13 cellular contexts compared by ENCODE assay signal in genomic region chr16:84562174-84562815, GRCh38. TPM values are rescaled to one million over a fixed set of nuclear protein-coding genes. Genes with fewer than 3 reads are reported as not detected.
A peak's percentile ranks its signal among the peaks of the same experiment; 100 is the strongest.
DNase-seq lines count a peak whose midpoint lies in the region; ATAC-seq, FAIRE-seq and TF ChIP-seq lines count a peak whose summit lies in the region.
"Had no signal": no experiment of that assay in that cellular context is flagged by ENCODE, and none has a peak within 500 bp of the region (broad histone marks: within the 10 kb centered on the region; RNA-seq: fewer than 3 reads in every experiment).

No MANE protein-coding gene starts in this region.

- DNase-seq in CD4-positive, CD25-positive, alpha-beta regulatory T cell, result no peak
- DNase-seq in GM19239 (ENCODE audit: insufficient read length, low spot score) (no peak), H1 (ENCODE audit: low read depth in 1 of 2, low spot score in 2 of 2) (no peak), GM03348 (ENCODE audit: low spot score) (no peak), dermis blood vessel endothelial cell (no peak), natural killer cell (no peak)
- DNase-seq in CD4-positive, alpha-beta T cell, result no peak
- DNase-seq: AML-193, GOT3, NCI-H1694, T-helper 9 cell had no signal

- H2AFZ ChIP-seq in H1 (ENCODE audit: low read length), result no peak overlapping the region

- no peak overlapping the region for H2BK120ac ChIP-seq in H1 (replicated peaks; ENCODE audit: low read depth, low read length)

- POLR2A ChIA-PET in H1 (lab: Charles Lee; ENCODE audit: partially characterized antibody), result interaction anchor here (1.3 to 2.2 kb wide), 4 partner anchors 27 to 48 kb away, joined by 3 to 8 read pairs (median 6); no protein-coding TSS in a partner anchor
- POLR2A ChIA-PET in CD4-positive, alpha-beta T cell (lab: Charles Lee), result no interaction called here

- no peak overlapping the region for H3K14ac ChIP-seq in H1 (ENCODE audit: insufficient read length)

- no peak overlapping the region for H3K27ac ChIP-seq in CD4-positive, CD25-positive, alpha-beta regulatory T cell (ENCODE audit: insufficient read depth, low read length, poor library complexity, severe bottlenecking)
- no peak overlapping the region for H3K27ac ChIP-seq in H1 (ENCODE audit: low read depth, low read length)
- no peak overlapping the region for H3K27ac ChIP-seq in CD4-positive, alpha-beta T cell (ENCODE audit: low read depth, low read length)
- H3K27ac ChIP-seq: body of pancreas had no signal

- no peaks in the 10 kb centered on the region for H3K79me2 ChIP-seq in H1 (ENCODE audit: control insufficient read depth in 1 of 2, insufficient read depth in 2 of 2, low read length in 2 of 2)

- no peak overlapping the region for H3K56ac ChIP-seq in H1 (replicated peaks; ENCODE audit: insufficient read length, low read depth, low read length)

- no peak overlapping the region; the same call in 1 of the 2 replicates for H4K8ac ChIP-seq in H1 (ENCODE audit: extremely low read depth, insufficient read depth, low read length)

- H3K36me3 Mint-ChIP-seq in CD4-positive, CD25-positive, alpha-beta regulatory T cell, result peaks cover 24% of the 10 kb centered on the region
- no peaks in the 10 kb centered on the region for H3K36me3 Mint-ChIP-seq in natural killer cell
- peaks cover 44% of the 10 kb centered on the region for H3K36me3 Mint-ChIP-seq in CD4-positive, alpha-beta T cell (ENCODE audit: low read depth)

- WGBS in H1 (ENCODE audit: extremely low coverage in 1 of 2, insufficient coverage in 1 of 2, insufficient read length in 1 of 2, insufficient replicate concordance in 2 of 2, low coverage in 1 of 2, low lambda C conversion rate in 2 of 2, missing lambda C conversion rate in 1 of 2), 2 experiments, result 92% methylated on average over 16 of the region's 16 CpGs; no CpG with 5 or more reads in 1 of the 2 experiments

- no peak overlapping the region; a peak in 1 of 4 replicates for H3K4me2 ChIP-seq in H1 (ENCODE audit: insufficient read depth in 1 of 2, low read depth in 2 of 2, low read length in 2 of 2)

- no peaks in the 10 kb centered on the region for H3K27me3 Mint-ChIP-seq in CD4-positive, CD25-positive, alpha-beta regulatory T cell
- H3K27me3 Mint-ChIP-seq in natural killer cell (ENCODE audit: low read depth in 2 of 2), result no peaks in the 10 kb centered on the region
- no peaks in the 10 kb centered on the region for H3K27me3 Mint-ChIP-seq in CD4-positive, alpha-beta T cell

- H3K79me1 ChIP-seq in H1 (ENCODE audit: low read depth, low read length), result no peaks in the 10 kb centered on the region; the same call in 1 of the 2 replicates

- H4K20me1 ChIP-seq in H1 (replicated peaks in 1 of 2; ENCODE audit: control insufficient read depth in 1 of 2, insufficient read depth in 2 of 2, low read length in 2 of 2), result no peaks in the 10 kb centered on the region

- TF ChIP-seq CTCF in H1 (IDR thresholded peaks at IDR 0.05; ENCODE audit: control extremely low read depth in 1 of 3, insufficient read depth in 1 of 3, low read depth in 1 of 3, low read length in 3 of 3) (no peak), natural killer cell (IDR thresholded peaks at IDR 0.05) (no peak)
- no peak for TF ChIP-seq CTCF in CD4-positive, alpha-beta T cell (IDR thresholded peaks at IDR 0.05)

- no peak for TF ChIP-seq EP300 in H1 (IDR thresholded peaks at IDR 0.05; ENCODE audit: borderline replicate concordance in 1 of 2, low read depth in 2 of 2, low read length in 2 of 2)

- H3K9me3 Mint-ChIP-seq in CD4-positive, CD25-positive, alpha-beta regulatory T cell, result peaks cover 0 to 1% (median 0%) of the 10 kb centered on the region in 7 donors
- H3K9me3 Mint-ChIP-seq in natural killer cell, result no peaks in the 10 kb centered on the region
- no peaks in the 10 kb centered on the region for H3K9me3 Mint-ChIP-seq in CD4-positive, alpha-beta T cell

- no peaks in the 10 kb centered on the region for H3K4me1 ChIP-seq in CD4-positive, CD25-positive, alpha-beta regulatory T cell (ENCODE audit: control insufficient read depth, insufficient read depth, low read length, poor library complexity, severe bottlenecking)
- H3K4me1 ChIP-seq in H1 (replicated peaks in 1 of 4; ENCODE audit: control insufficient read depth in 3 of 4, insufficient read depth in 4 of 4, low read length in 3 of 4), result peaks cover 13 to 39% (median 28%) of the 10 kb centered on the region in 4 experiments
- H3K4me1 ChIP-seq: body of pancreas had no signal

- peak overlapping the region; percentile 85 for H4K91ac ChIP-seq in H1 (replicated peaks; ENCODE audit: insufficient read length, low read length)

- H2BK12ac ChIP-seq in H1 (ENCODE audit: low read depth, low read length), result peak overlapping the region; percentile 77; the same call in 1 of the 2 replicates

- no peaks in the 10 kb centered on the region for H3K9me3 ChIP-seq in CD4-positive, CD25-positive, alpha-beta regulatory T cell (ENCODE audit: control insufficient read depth in 2 of 2, low read length in 2 of 2)
- H3K9me3 ChIP-seq in H1 (ENCODE audit: insufficient read depth in 2 of 2, low read depth in 1 of 2, low read length in 1 of 2), result no peaks in the 10 kb centered on the region
- no peaks in the 10 kb centered on the region for H3K9me3 ChIP-seq in CD4-positive, alpha-beta T cell (ENCODE audit: control insufficient read depth, low read length)
- H3K9me3 ChIP-seq: body of pancreas had no signal

- H2BK20ac ChIP-seq in H1 (ENCODE audit: low read length), result peak overlapping the region; percentile 0; the same call in 1 of the 2 replicates

- H3K4me3 ChIP-seq in CD4-positive, CD25-positive, alpha-beta regulatory T cell (ENCODE audit: low read depth, low read length), result no peak overlapping the region
- no peak overlapping the region; a peak in 1 of 8 replicates for H3K4me3 ChIP-seq in H1 (ENCODE audit: extremely low read depth in 1 of 4, insufficient read depth in 2 of 4, low read depth in 3 of 4, low read length in 4 of 4)
- H3K4me3 ChIP-seq: body of pancreas had no signal

- no peak overlapping the region for H3K4ac ChIP-seq in H1 (replicated peaks; ENCODE audit: insufficient read length, low read depth, low read length)

- peak; percentile 22 to 35 for ATAC-seq in CD4-positive, CD25-positive, alpha-beta regulatory T cell (ENCODE audit: low read depth in 2 of 2)
- ATAC-seq in HG03108 (IDR thresholded peaks at IDR 0.05; ENCODE audit: unreplicated experiment) (peak; percentile 58), natural killer cell (no peak)
- no peak for ATAC-seq in CD4-positive, alpha-beta T cell (ENCODE audit: poor library complexity)
- ATAC-seq: body of pancreas had no signal

- H3K9ac ChIP-seq in H1 (replicated peaks in 1 of 4; ENCODE audit: extremely low read depth in 1 of 4, low read depth in 3 of 4, low read length in 3 of 4), result no peak overlapping the region

- no peak overlapping the region for H2AK5ac ChIP-seq in H1 (ENCODE audit: low read depth, low read length)

- no peak for TF ChIP-seq POLR2A in H1 (IDR thresholded peaks at IDR 0.05; ENCODE audit: control extremely low read depth in 1 of 2, low read depth in 2 of 2, low read length in 2 of 2)

- peaks cover 5 to 9% (median 6%) of the 10 kb centered on the region in 4 donors for H3K4me1 Mint-ChIP-seq in CD4-positive, CD25-positive, alpha-beta regulatory T cell
- H3K4me1 Mint-ChIP-seq in natural killer cell, result no peaks in the 10 kb centered on the region
- H3K4me1 Mint-ChIP-seq in CD4-positive, alpha-beta T cell (ENCODE audit: low read depth), result no peaks in the 10 kb centered on the region

- no peak overlapping the region for H3K18ac ChIP-seq in H1 (ENCODE audit: extremely low read depth, low read length)

- no peak overlapping the region for H2BK15ac ChIP-seq in H1 (ENCODE audit: low read length)

- no peaks in the 10 kb centered on the region for H3K23me2 ChIP-seq in H1 (ENCODE audit: low read depth, low read length)

- H3K23ac ChIP-seq in H1 (ENCODE audit: insufficient read length), result no peak overlapping the region

- no peak overlapping the region for H4K5ac ChIP-seq in H1 (ENCODE audit: insufficient read length, low read depth, low read length)

- no peaks in the 10 kb centered on the region for H3K27me3 ChIP-seq in CD4-positive, CD25-positive, alpha-beta regulatory T cell (ENCODE audit: control insufficient read depth, insufficient read depth, low read length)
- no peaks in the 10 kb centered on the region for H3K27me3 ChIP-seq in H1 (replicated peaks in 1 of 4; ENCODE audit: control insufficient read depth in 3 of 4, extremely low read depth in 1 of 4, insufficient read depth in 3 of 4, low read length in 3 of 4)
- no peaks in the 10 kb centered on the region for H3K27me3 ChIP-seq in CD4-positive, alpha-beta T cell (ENCODE audit: control insufficient read depth, insufficient read depth, low read length)
- H3K27me3 ChIP-seq: body of pancreas had no signal

- H3K27ac Mint-ChIP-seq in CD4-positive, CD25-positive, alpha-beta regulatory T cell, result peak overlapping the region in 1 of 3 donors; percentile 43
- no peak overlapping the region for H3K27ac Mint-ChIP-seq in natural killer cell
- no peak overlapping the region for H3K27ac Mint-ChIP-seq in CD4-positive, alpha-beta T cell

- intact Hi-C loops in natural killer cell (cut with micrococcal nuclease), result no loop called here
- intact Hi-C loops in CD4-positive, alpha-beta T cell (cut with DNase I, micrococcal nuclease), result loop anchor here in 1 of 2 experiments (10.0 kb wide), 1 partner anchor 47 kb away; no protein-coding TSS in a partner anchor

- no peak overlapping the region for H3K4me3 Mint-ChIP-seq in CD4-positive, CD25-positive, alpha-beta regulatory T cell
- no peak overlapping the region for H3K4me3 Mint-ChIP-seq in natural killer cell
- no peak overlapping the region for H3K4me3 Mint-ChIP-seq in CD4-positive, alpha-beta T cell

- H2BK5ac ChIP-seq in H1 (ENCODE audit: low read depth, low read length), result peak overlapping the region; percentile 4; the same call in 1 of the 2 replicates

- H3K36me3 ChIP-seq in CD4-positive, CD25-positive, alpha-beta regulatory T cell (ENCODE audit: control insufficient read depth, insufficient read depth, low read length), result peaks cover 43% of the 10 kb centered on the region
- H3K36me3 ChIP-seq in H1 (ENCODE audit: control insufficient read depth in 2 of 4, insufficient read depth in 4 of 4, low read length in 3 of 4), result peaks cover 0 to 7% (median 0%) of the 10 kb centered on the region in 4 experiments; a peak in 2 of 8 replicates

- CTCF ChIA-PET in H1 (lab: Charles Lee; ENCODE audit: partially characterized antibody), result interaction anchor here (0.7 to 6.1 kb wide), 9 partner anchors 8 to 61 kb away, joined by 3 to 46 read pairs (median 4); no protein-coding TSS in a partner anchor
- CTCF ChIA-PET in CD4-positive, alpha-beta T cell (lab: Charles Lee), result interaction anchor here (1.2 to 1.4 kb wide), 2 partner anchors 11 to 39 kb away, joined by 3 read pairs; no protein-coding TSS in a partner anchor

- FAIRE-seq in GM19239 (lab: Jason Lieb, UNC) (peak; percentile 45), H1 (lab: Jason Lieb, UNC) (no peak)

- no peak for TF ChIP-seq RAD21 in H1 (IDR thresholded peaks at IDR 0.05 in 1 of 2, conservative IDR thresholded peaks at IDR 0.05 in 1 of 2; ENCODE audit: low read depth in 2 of 2, low read length in 2 of 2)

RNA-seq across cellular contexts. Expression of gene COTL1, which starts 55.6 kb away (rescaled TPM):
- 353 TPM for total RNA-seq in CD4-positive, CD25-positive, alpha-beta regulatory T cell
- polyA plus RNA-seq in CD4-positive, CD25-positive, alpha-beta regulatory T cell, result 100 to 1,000 TPM; 450 to 761 (median 584) TPM
- 183 TPM in 2 replicates for total RNA-seq in H1 (2021; fragmentation: NEBNext Ultra II Directional; extraction: Animal tissue kit (Norgen Biotek cat#: 25700))
- 59.2 and 89.0 TPM in 2 replicates for polyA plus RNA-seq in H1 (2011; rRNA removed)
- 69.0 TPM for polyA plus RNA-seq in H1 (2011; cell fraction: cytosol; rRNA removed)
- polyA plus RNA-seq in H1 (2011; cell fraction: nucleus; rRNA removed), result 66.9 TPM
- polyA plus RNA-seq in H1 (2012, experiment 1 of 2), result 130 to 155 TPM (median 146 TPM) in 4 replicates
- 218 TPM for polyA plus RNA-seq in H1 (2012, experiment 2 of 2)
- polyA plus RNA-seq in H1 (2013, experiment 1 of 2), result 116 TPM
- polyA plus RNA-seq in H1 (2013, experiment 2 of 2), result 122 TPM
- 20.0 and 39.8 TPM in 2 replicates for polyA minus RNA-seq in H1 (2011; rRNA and poly(A)+ RNA removed)
- 41.8 TPM for polyA minus RNA-seq in H1 (2011; cell fraction: cytosol; rRNA and poly(A)+ RNA removed)
- polyA minus RNA-seq in H1 (2011; cell fraction: nucleus; rRNA and poly(A)+ RNA removed), result 27.7 TPM
- total RNA-seq in dermis blood vessel endothelial cell (125 and 140 TPM in 2 replicates), natural killer cell (100 to 1,000 TPM in 2 of 3 donors, 10 to 100 TPM in 1; 43.7 to 187 (median 116) TPM)
- total RNA-seq in CD4-positive, alpha-beta T cell, result 100 to 1,000 TPM; 179 to 181 TPM

RNA-seq across cellular contexts. Expression of gene MEAK7, which starts 57.8 kb away (rescaled TPM):
- total RNA-seq in CD4-positive, CD25-positive, alpha-beta regulatory T cell, result 11.9 TPM
- polyA plus RNA-seq in CD4-positive, CD25-positive, alpha-beta regulatory T cell, result 1 to 10 TPM; 5.8 to 9.1 (median 7.5) TPM
- total RNA-seq in H1 (2021; fragmentation: NEBNext Ultra II Directional; extraction: Animal tissue kit (Norgen Biotek cat#: 25700)), result 19.0 and 19.6 TPM in 2 replicates
- 9.6 and 13.6 TPM in 2 replicates for polyA plus RNA-seq in H1 (2011; rRNA removed)
- polyA plus RNA-seq in H1 (2011; cell fraction: cytosol; rRNA removed), result 14.1 TPM
- 14.5 TPM for polyA plus RNA-seq in H1 (2011; cell fraction: nucleus; rRNA removed)
- polyA plus RNA-seq in H1 (2012, experiment 1 of 2), result 12.3 to 15.0 TPM (median 12.8 TPM) in 4 replicates
- polyA plus RNA-seq in H1 (2012, experiment 2 of 2), result 6.5 TPM
- polyA plus RNA-seq in H1 (2013, experiment 1 of 2), result 6.0 TPM
- 5.3 TPM for polyA plus RNA-seq in H1 (2013, experiment 2 of 2)
- polyA minus RNA-seq in H1 (2011; rRNA and poly(A)+ RNA removed), result 15.7 and 18.2 TPM in 2 replicates
- polyA minus RNA-seq in H1 (2011; cell fraction: cytosol; rRNA and poly(A)+ RNA removed), result 18.6 TPM
- 16.5 TPM for polyA minus RNA-seq in H1 (2011; cell fraction: nucleus; rRNA and poly(A)+ RNA removed)
- total RNA-seq in dermis blood vessel endothelial cell (14.5 and 24.1 TPM in 2 replicates), natural killer cell (1 to 10 TPM; 4.8 to 8.5 (median 4.8) TPM)
- total RNA-seq in CD4-positive, alpha-beta T cell, result 1 to 10 TPM; 1.9 to 3.7 TPM

Comparison
In these comparisons a context has a peak if more than half of its experiments do, and no peak if none do; other contexts are left out.
1. ATAC-seq: peak in CD4-positive, CD25-positive, alpha-beta regulatory T cell (2 of 2) and HG03108 (single experiment); none in natural killer cell (0 of 3) and CD4-positive, alpha-beta T cell (single experiment).